In the genomic region with DNA sequence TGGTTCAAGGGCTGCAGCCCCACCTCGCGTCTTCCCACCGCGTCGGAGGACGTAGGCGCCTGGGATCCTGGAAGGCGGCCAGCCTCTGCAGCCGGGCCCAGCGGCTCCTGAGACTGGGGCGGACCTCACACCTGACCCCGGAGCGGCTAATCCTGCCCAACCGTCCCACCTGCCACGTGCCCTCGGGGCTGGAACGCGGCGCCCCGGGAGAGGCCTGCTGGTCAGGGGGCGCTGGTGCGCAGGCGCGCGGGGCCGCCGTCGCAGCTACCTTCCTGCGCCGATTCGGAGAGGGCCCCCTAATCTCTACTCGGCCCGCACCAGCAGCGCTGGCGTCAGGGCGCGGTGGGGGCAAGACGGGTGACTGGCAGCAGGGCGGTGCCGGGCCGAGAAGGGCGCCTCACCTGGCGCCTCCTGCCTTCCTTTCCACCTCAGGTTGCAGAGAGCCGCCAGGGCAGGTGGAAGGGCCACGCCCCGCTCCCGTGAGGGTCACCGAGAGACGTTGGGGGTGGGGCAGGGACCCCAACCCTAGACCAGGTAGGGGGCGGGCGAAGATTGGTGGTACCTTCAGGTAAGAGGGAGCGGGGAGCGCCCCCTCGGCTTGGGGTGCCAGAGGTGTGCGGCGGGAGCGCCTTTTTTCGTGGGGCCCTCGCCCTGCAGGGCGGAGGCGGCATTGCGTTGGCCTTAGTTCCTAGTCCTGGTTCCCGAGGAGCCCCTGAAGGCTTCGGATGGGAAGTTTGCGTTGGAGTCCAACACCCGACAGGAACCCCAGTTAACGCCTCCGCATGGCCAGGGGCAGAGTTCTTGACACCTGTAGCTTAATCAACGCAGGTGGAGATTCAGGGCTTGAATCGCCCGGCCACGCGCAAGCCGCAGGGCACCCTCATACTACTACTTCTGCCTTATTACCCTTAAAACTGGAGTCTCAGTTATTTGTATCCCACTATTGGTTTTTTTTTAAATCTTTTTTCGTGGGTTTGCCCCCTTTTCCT, we compare ENCODE assay signal across 1 cellular context.
TF ChIP-seq lines count a peak whose summit lies in the region.

TDRD5 (plus strand) TSS at position 241 of the 989 bp plus-strand sequence. CDS start 784 bp downstream, outside the sequence.

TF ChIP-seq in IMR-90, 13 proteins besides CTCF, POLR2A, EP300 and RAD21 (continued from another document):
- TF ChIP-seq MXI1 (IDR thresholded peaks at IDR 0.05; ENCODE audit: borderline replicate concordance, low read depth, low read length) (no peak), MAZ (IDR thresholded peaks at IDR 0.05; ENCODE audit: borderline replicate concordance, low read depth, low read length) (no peak)
TF ChIP-seq in IMR-90: peak in this region for 0.
